ENCODE assay signal across 13 cellular contexts in genomic region chr7:126185959-126186580, GRCh38.
DNase-seq lines count a peak whose midpoint lies in the region; ATAC-seq and TF ChIP-seq lines count a peak whose summit lies in the region.
"Had no signal": no experiment of that assay in that cellular context is flagged by ENCODE, and none has a peak within 500 bp of the region (broad histone marks: within the 10 kb centered on the region; RNA-seq: fewer than 3 reads in every experiment).

No MANE protein-coding gene starts in this region.

- no TSS peak for BruUV-seq in MCF 10A (replicated peaks; lab: Mats Ljungman, UMichigan)

- DNase-seq in MCF 10A (ENCODE audit: unreplicated experiment) (peak; percentile 35), breast epithelium (ENCODE audit: low spot score in 2 of 2) (no peak), SK-N-MC (ENCODE audit: low read depth, low spot score) (peak; percentile 88), glomerular visceral epithelial cell (ENCODE audit: extremely low spot score) (peak; percentile 6), medulla oblongata (ENCODE audit: extremely low spot score) (no peak), activated gamma-delta T cell treated with Interleukin-2 at 50 U/mL for 16 hours (no peak), hepatocyte (ENCODE audit: low spot score) (no peak)
- DNase-seq: activated CD8-positive, alpha-beta memory T cell treated with anti-CD3 and anti-CD28 coated beads for 24 hours; CD8-positive, alpha-beta T cell; midbrain; NCI-H748 treated with DMSO at 0.1 percent for 48 hours had no signal

- CTCF ChIA-PET in MCF 10A (lab: Yijun Ruan, JAX), result no interaction called here

- peaks cover 0 to 6% of the 10 kb centered on the region in 2 donors for H3K9me3 ChIP-seq in breast epithelium
- H3K9me3 ChIP-seq in SK-N-MC (ENCODE audit: low read depth, low read length), result no peaks in the 10 kb centered on the region; the same call in 1 of the 2 replicates
- no peaks in the 10 kb centered on the region for H3K9me3 ChIP-seq in hepatocyte (ENCODE audit: low read depth)

- H3K27me3 ChIP-seq in breast epithelium (no peaks in the 10 kb centered on the region), hepatocyte (no peaks in the 10 kb centered on the region)
- H3K27me3 ChIP-seq: right atrium auricular region had no signal

- H3K4me2 ChIP-seq in hepatocyte, result no peak overlapping the region

- H3K4me3 Mint-ChIP-seq in MCF 10A (ENCODE audit: unreplicated experiment), result no peak overlapping the region
- H3K4me3 Mint-ChIP-seq: CD8-positive, alpha-beta T cell had no signal

- H3K4me3 ChIP-seq in breast epithelium, result no peak overlapping the region
- peak overlapping the region; percentile 66 for H3K4me3 ChIP-seq in SK-N-MC
- H3K4me3 ChIP-seq in hepatocyte, result no peak overlapping the region
- H3K4me3 ChIP-seq: right atrium auricular region had no signal

- H3K9me2 ChIP-seq in hepatocyte (replicated peaks; ENCODE audit: insufficient read depth), result no peaks in the 10 kb centered on the region

- no peak overlapping the region for H3K27ac Mint-ChIP-seq in MCF 10A (ENCODE audit: low read depth, unreplicated experiment)
- H3K27ac Mint-ChIP-seq: CD8-positive, alpha-beta T cell had no signal

- no peak overlapping the region for H2AFZ ChIP-seq in hepatocyte

- peaks cover 15% of the 10 kb centered on the region for H3K4me1 Mint-ChIP-seq in MCF 10A (ENCODE audit: insufficient read depth, unreplicated experiment)

- ATAC-seq in GM21723 (IDR thresholded peaks at IDR 0.05; ENCODE audit: unreplicated experiment), result no peak
- ATAC-seq: CD8-positive, alpha-beta T cell had no signal

- TF ChIP-seq POLR2A in breast epithelium (IDR thresholded peaks at IDR 0.05), result no peak

- POLR2A ChIA-PET in MCF 10A (lab: Yijun Ruan, JAX), result interaction anchor here (0.7 kb wide), 1 partner anchor 12 kb away, joined by 3 read pairs; no protein-coding TSS in a partner anchor

- peaks cover 14% of the 10 kb centered on the region for H3K9me3 Mint-ChIP-seq in MCF 10A (ENCODE audit: unreplicated experiment)

- H3K27me3 Mint-ChIP-seq in MCF 10A (ENCODE audit: insufficient read depth, unreplicated experiment), result no peaks in the 10 kb centered on the region

- H3K79me2 ChIP-seq in hepatocyte, result no peaks in the 10 kb centered on the region

- no peaks in the 10 kb centered on the region for H3K36me3 Mint-ChIP-seq in MCF 10A (ENCODE audit: insufficient read depth, unreplicated experiment)
- H3K36me3 Mint-ChIP-seq: CD8-positive, alpha-beta T cell had no signal

- H4K20me1 ChIP-seq in hepatocyte (ENCODE audit: insufficient read depth, poor library complexity, severe bottlenecking), result no peaks in the 10 kb centered on the region

- no peak for TF ChIP-seq CTCF in MCF 10A (IDR thresholded peaks at IDR 0.05; ENCODE audit: unreplicated experiment)
- TF ChIP-seq CTCF in breast epithelium (IDR thresholded peaks at IDR 0.05), result no peak
- TF ChIP-seq CTCF in hepatocyte (IDR thresholded peaks at IDR 0.05; ENCODE audit: poor library complexity), result no peak

- 44% methylated on average over 7 of the region's 7 CpGs for WGBS in hepatocyte (ENCODE audit: low lambda C conversion rate, missing lambda C conversion rate)

- no peaks in the 10 kb centered on the region for H3K36me3 ChIP-seq in breast epithelium
- no peaks in the 10 kb centered on the region for H3K36me3 ChIP-seq in SK-N-MC (ENCODE audit: insufficient read depth, low read length)
- no peaks in the 10 kb centered on the region for H3K36me3 ChIP-seq in hepatocyte (replicated peaks; ENCODE audit: insufficient read depth, low read depth)
- H3K36me3 ChIP-seq: right atrium auricular region had no signal

- H3K27ac ChIP-seq in breast epithelium (no peak overlapping the region), SK-N-MC (peak overlapping the region; percentile 82), hepatocyte (no peak overlapping the region)
- H3K27ac ChIP-seq: right atrium auricular region had no signal

- H3K4me1 ChIP-seq in breast epithelium (no peaks in the 10 kb centered on the region), hepatocyte (ENCODE audit: insufficient read depth) (no peaks in the 10 kb centered on the region)
- H3K4me1 ChIP-seq: right atrium auricular region had no signal

- peak overlapping the region; percentile 13 for H3K9ac ChIP-seq in SK-N-MC (ENCODE audit: insufficient read length)

- intact Hi-C loops in MCF 10A (cut with micrococcal nuclease) (no loop called here), breast epithelium (cut with DNase I; ENCODE audit: low total_unique reads) (no loop called here)

Comparison
In these comparisons a context has a peak if more than half of its experiments do, and no peak if none do; other contexts are left out.
1. DNase-seq: peak in MCF 10A (single experiment), SK-N-MC (single experiment) and glomerular visceral epithelial cell (single experiment); none in breast epithelium (0 of 2), medulla oblongata (single experiment), activated gamma-delta T cell treated with Interleukin-2 at 50 U/mL for 16 hours (single experiment) and hepatocyte (single experiment).